ENCODE assay signal across 8 cellular contexts in genomic region chr1:150971583-150972416, GRCh38. TPM values are rescaled to one million over a fixed set of nuclear protein-coding genes. Genes with fewer than 3 reads are reported as not detected.
DNase-seq lines count a peak whose midpoint lies in the region; ATAC-seq, FAIRE-seq and TF ChIP-seq lines count a peak whose summit lies in the region.

No MANE protein-coding gene starts in this region.

- POLR2A ChIA-PET in K562 (lab: Yijun Ruan, JAX), result interaction anchor here (0.7 to 7.5 kb wide), 6 partner anchors 9 to 392 kb away, joined by 3 to 64 read pairs (median 4); partner anchors contain the start of genes ANXA9 and MCL1

- DNase-seq in stimulated activated naive CD4-positive, alpha-beta T cell treated with Interleukin-2 at 50 U/mL for 16 hours (lab: John Stamatoyannopoulos, UW), result peak; percentile 4
- no peak for DNase-seq in stimulated activated naive CD4-positive, alpha-beta T cell (lab: John Stamatoyannopoulos, UW)
- DNase-seq in K562 (ENCODE audit: extremely low read depth in 1 of 4, low spot score in 3 of 4), result peak in 3 of 4 experiments; percentile 45 to 71 (median 57)
- peak; percentile 70 to 80 (median 72) for DNase-seq in right lobe of liver
- no peak for DNase-seq in transverse colon
- no peak for DNase-seq in NOMO-1 treated with DMSO at 0.1 percent for 48 hours (lab: John Stamatoyannopoulos, UW; ENCODE audit: unreplicated experiment)
- no peak for DNase-seq in NCI-H2081 (lab: John Stamatoyannopoulos, UW)

- peaks cover 34% of the 10 kb centered on the region for H4K20me1 ChIP-seq in K562 (replicated peaks; ENCODE audit: control insufficient read depth, insufficient read depth, low read length)

- TF ChIP-seq EP300 in K562 (IDR thresholded peaks at IDR 0.05; ENCODE audit: low read length) (no peak), transverse colon (IDR thresholded peaks at IDR 0.05; ENCODE audit: low read depth) (no peak)

- BruUV-seq in K562 (replicated peaks; lab: Mats Ljungman, UMichigan), result no TSS peak

- intact Hi-C loops in K562 (cut with micrococcal nuclease) (loop anchor here (10.0 kb wide), 1 partner anchor 357 kb away; no protein-coding TSS in a partner anchor), right lobe of liver (cut with DNase I) (no loop called here), transverse colon (cut with DNase I; ENCODE audit: low total_unique reads) (no loop called here)

- H3K36me3 ChIP-seq in K562 (ENCODE audit: control insufficient read depth, insufficient read depth, low read length) (peaks cover 58% of the 10 kb centered on the region; the same call in 2 of the 3 replicates), right lobe of liver (peaks cover 5 to 24% (median 16%) of the 10 kb centered on the region in 4 donors), transverse colon (peaks cover 0 to 20% (median 11%) of the 10 kb centered on the region in 4 donors)

- peak overlapping the region; percentile 92 for H3K4me2 ChIP-seq in K562 (ENCODE audit: insufficient read depth, low read length)

- H3K9me3 ChIP-seq in K562 (replicated peaks; ENCODE audit: control insufficient read depth, insufficient read depth, low read depth, low read length) (no peaks in the 10 kb centered on the region), right lobe of liver (no peaks in the 10 kb centered on the region), transverse colon (no peaks in the 10 kb centered on the region)

- peak; percentile 32 for FAIRE-seq in K562 (lab: Jason Lieb, UNC)

- peak overlapping the region; percentile 88 to 93; a peak in 3 of 4 replicates for H3K9ac ChIP-seq in K562 (ENCODE audit: insufficient read depth in 1 of 2, low read depth in 2 of 2, low read length in 2 of 2)

- peaks cover 85% of the 10 kb centered on the region for H3K79me2 ChIP-seq in K562 (ENCODE audit: control insufficient read depth, insufficient read depth, low read length)

- peaks cover 35 to 54% of the 10 kb centered on the region in 2 experiments for H3K4me1 ChIP-seq in K562 (replicated peaks in 1 of 2; ENCODE audit: control insufficient read depth in 2 of 2, insufficient read depth in 2 of 2, low read length in 2 of 2)
- peaks cover 0 to 53% (median 17%) of the 10 kb centered on the region in 4 donors for H3K4me1 ChIP-seq in right lobe of liver
- peaks cover 24 to 43% (median 40%) of the 10 kb centered on the region in 4 donors for H3K4me1 ChIP-seq in transverse colon

- CTCF ChIA-PET in K562 (lab: Yijun Ruan, JAX; ENCODE audit: low intra/inter-chr PET ratio), result no interaction called here

- in situ Hi-C loops in K562 (cut with MboI), result no loop called here
- in situ Hi-C loops in transverse colon (cut with MboI; ENCODE audit: low pct_ligation_motif_present in 1 of 4, low pct_unique_long_range_greater_than_20kb in 1 of 4, low sequenced_read_pairs in 3 of 4), result no loop called here

- WGBS in K562 (ENCODE audit: insufficient coverage, low coverage, missing lambda C conversion rate), result 33% methylated on average over 6 of the region's 6 CpGs
- 15% methylated on average over 4 of the region's 6 CpGs for WGBS in right lobe of liver (ENCODE audit: insufficient coverage, low coverage, low lambda C conversion rate, missing lambda C conversion rate)
- WGBS in transverse colon (ENCODE audit: low coverage in 1 of 2), 2 donors, result 82 to 87% methylated on average over 4 of the region's 6 CpGs

- peak; percentile 12 to 69 (median 46); a peak in 4 of 6 replicates for TF ChIP-seq CTCF in K562 (IDR thresholded peaks at IDR 0.05 in 2 of 3, conservative IDR thresholded peaks at IDR 0.05 in 1 of 3; ENCODE audit: insufficient read depth in 2 of 3, low read depth in 1 of 3, low read length in 3 of 3)
- peak in 1 of 4 donors; percentile 32 for TF ChIP-seq CTCF in right lobe of liver (IDR thresholded peaks at IDR 0.05)
- TF ChIP-seq CTCF in transverse colon (IDR thresholded peaks at IDR 0.05), result no peak

- H3K27me3 ChIP-seq in K562 (ENCODE audit: control insufficient read depth in 2 of 2, insufficient read depth in 2 of 2, low read length in 2 of 2) (no peaks in the 10 kb centered on the region), right lobe of liver (no peaks in the 10 kb centered on the region), transverse colon (no peaks in the 10 kb centered on the region)

- peaks cover 5% of the 10 kb centered on the region for H3K9me1 ChIP-seq in K562 (ENCODE audit: control insufficient read depth, insufficient read depth, low read length)

- no peak for TF ChIP-seq POLR2A in K562 (conservative IDR thresholded peaks at IDR 0.05)
- TF ChIP-seq POLR2A in right lobe of liver (IDR thresholded peaks at IDR 0.05), result no peak
- TF ChIP-seq POLR2A in transverse colon (IDR thresholded peaks at IDR 0.05), result peak; percentile 0

- H3K27ac ChIP-seq in K562 (ENCODE audit: extremely low read depth, low read depth, low read length) (no peak overlapping the region; the same call in 1 of the 3 replicates), right lobe of liver (peak overlapping the region; percentile 90 to 97 (median 92)), transverse colon (peak overlapping the region; percentile 92 to 98 (median 96))

- peak; percentile 24 for ATAC-seq in K562
- ATAC-seq in right lobe of liver, result peak; percentile 26 to 46 (median 38)
- ATAC-seq in GM19463 (IDR thresholded peaks at IDR 0.05; ENCODE audit: unreplicated experiment), result no peak

- H2AFZ ChIP-seq in K562 (ENCODE audit: low read depth, low read length), result no peak overlapping the region

- H3K4me3 ChIP-seq in K562 (peak overlapping the region; percentile 63), right lobe of liver (peak overlapping the region; percentile 68 to 89 (median 81)), transverse colon (peak overlapping the region in 1 of 4 donors; percentile 94)

- TF ChIP-seq RAD21 in K562 (CRISPR knock-in tag; conservative IDR thresholded peaks at IDR 0.05 in 1 of 2, IDR thresholded peaks at IDR 0.05 in 1 of 2), result no peak

RNA-seq across cellular contexts. Expression of gene CERS2, which starts 2.8 kb away (rescaled TPM):
- total RNA-seq in K562 (2011; cell fraction: chromatin; rRNA removed; ENCODE audit: low replicate concordance), result 248 and 437 TPM in 2 replicates
- 367 and 410 TPM in 2 replicates for total RNA-seq in K562 (2011; cell fraction: nucleolus; rRNA removed)
- 413 and 472 TPM in 2 replicates for total RNA-seq in K562 (2011; cell fraction: nucleoplasm; rRNA removed)
- 103 and 124 TPM in 2 replicates for total RNA-seq in K562 (2014; rRNA removed)
- total RNA-seq in K562 (2014; rRNA removed; fragmentation: Illumina TruSeq; extraction: Trizol), result 147 and 163 TPM in 2 replicates
- 127 and 129 TPM in 2 replicates for total RNA-seq in K562 (2015; rRNA removed; fragmentation: Illumina TruSeq; extraction: Trizol)
- 233 and 235 TPM in 2 replicates for total RNA-seq in K562 (2021)
- 170 and 234 TPM in 2 replicates for polyA plus RNA-seq in K562 (2011; rRNA removed)
- polyA plus RNA-seq in K562 (2011; cell fraction: cytosol; rRNA removed), result 171 and 248 TPM in 2 replicates
- polyA plus RNA-seq in K562 (2011; cell fraction: nucleus; rRNA removed), result 320 and 498 TPM in 2 replicates
- polyA plus RNA-seq in K562 (2012), result 121 and 218 TPM in 2 replicates
- 272 and 295 TPM in 2 replicates for polyA plus RNA-seq in K562 (2014; fragmentation: Illumina TruSeq; extraction: Trizol)
- polyA plus RNA-seq in K562 (2014; fragmentation: Nextera tagmentation; extraction: Ambion mirVana), result 10 to 100 TPM; 23.4 to 30.0 TPM
- polyA plus RNA-seq in K562 (2014; rRNA removed), result 132 and 136 TPM in 2 replicates
- 208 and 219 TPM in 2 replicates for polyA minus RNA-seq in K562 (2011; rRNA and poly(A)+ RNA removed)
- 96.4 and 123 TPM in 2 replicates for polyA minus RNA-seq in K562 (2011; cell fraction: cytosol; rRNA and poly(A)+ RNA removed)
- 53.7 and 99.9 TPM in 2 replicates for polyA minus RNA-seq in K562 (2011; cell fraction: nucleus; rRNA and poly(A)+ RNA removed)
- total RNA-seq in right lobe of liver, result 100 to 1,000 TPM; 298 to 572 (median 459) TPM
- 100 to 1,000 TPM in 2 of 4 donors, 10 to 100 TPM in 2; 35.2 to 142 (median 101) TPM for total RNA-seq in transverse colon

RNA-seq across cellular contexts. Expression of gene ANXA9, which starts 10.3 kb away (rescaled TPM):
- 1.5 and 3.7 TPM in 2 replicates for total RNA-seq in K562 (2011; cell fraction: chromatin; rRNA removed; ENCODE audit: low replicate concordance)
- 1.6 and 1.7 TPM in 2 replicates for total RNA-seq in K562 (2011; cell fraction: nucleolus; rRNA removed)
- 1.1 and 1.2 TPM in 2 replicates for total RNA-seq in K562 (2011; cell fraction: nucleoplasm; rRNA removed)
- total RNA-seq in K562 (2014; rRNA removed) (0.36 and 0.49 TPM in 2 replicates), K562 (2014; rRNA removed; fragmentation: Illumina TruSeq; extraction: Trizol) (0.48 and 0.58 TPM in 2 replicates), K562 (2015; rRNA removed; fragmentation: Illumina TruSeq; extraction: Trizol) (0.87 and 1.1 TPM in 2 replicates), K562 (2021) (0.55 and 0.96 TPM in 2 replicates), right lobe of liver (10 to 100 TPM in 5 of 6 experiments, 1 to 10 TPM in 1; 9.9 to 18.5 (median 15.1) TPM), transverse colon (under 1 TPM in 1 of 4 donors, not detected in 3; 0.32 TPM)
- polyA plus RNA-seq in K562 (2011; rRNA removed) (0.88 and 1.6 TPM in 2 replicates), K562 (2014; fragmentation: Illumina TruSeq; extraction: Trizol) (0.79 and 1.1 TPM in 2 replicates), K562 (2014; fragmentation: Nextera tagmentation; extraction: Ambion mirVana) (under 1 TPM; 0.24 to 0.57 TPM), K562 (2014; rRNA removed) (0.56 and 1.2 TPM in 2 replicates)
- 1.3 and 3.2 TPM in 2 replicates for polyA plus RNA-seq in K562 (2011; cell fraction: cytosol; rRNA removed)
- 1.7 and 2.9 TPM in 2 replicates for polyA plus RNA-seq in K562 (2011; cell fraction: nucleus; rRNA removed)
- polyA plus RNA-seq in K562 (2012), result 2.6 and 3.4 TPM in 2 replicates
- 0.99 and 1.5 TPM in 2 replicates for polyA minus RNA-seq in K562 (2011; rRNA and poly(A)+ RNA removed)
- polyA minus RNA-seq in K562 (2011; cell fraction: cytosol; rRNA and poly(A)+ RNA removed), result 1.2 TPM in 1 of 2 replicates, not detected in the other
- 1.2 and 1.3 TPM in 2 replicates for polyA minus RNA-seq in K562 (2011; cell fraction: nucleus; rRNA and poly(A)+ RNA removed)

RNA-seq across cellular contexts. Expression of gene MINDY1, which starts 34.9 kb away (rescaled TPM):
- total RNA-seq in K562 (2011; cell fraction: chromatin; rRNA removed; ENCODE audit: low replicate concordance), result 16.9 and 36.3 TPM in 2 replicates
- total RNA-seq in K562 (2011; cell fraction: nucleolus; rRNA removed), result 15.0 and 17.3 TPM in 2 replicates
- total RNA-seq in K562 (2011; cell fraction: nucleoplasm; rRNA removed), result 15.4 and 19.2 TPM in 2 replicates
- total RNA-seq in K562 (2014; rRNA removed) (6.0 and 8.2 TPM in 2 replicates), K562 (2014; rRNA removed; fragmentation: Illumina TruSeq; extraction: Trizol) (5.6 TPM in 2 replicates), K562 (2015; rRNA removed; fragmentation: Illumina TruSeq; extraction: Trizol) (5.9 and 6.7 TPM in 2 replicates), K562 (2021) (8.6 and 9.8 TPM in 2 replicates), right lobe of liver (10 to 100 TPM; 10.1 to 19.7 (median 15.4) TPM), transverse colon (10 to 100 TPM; 27.7 to 66.2 (median 54.8) TPM)
- polyA plus RNA-seq in K562 (2011; rRNA removed) (4.3 and 5.4 TPM in 2 replicates), K562 (2014; fragmentation: Illumina TruSeq; extraction: Trizol) (9.1 and 11.0 TPM in 2 replicates), K562 (2014; fragmentation: Nextera tagmentation; extraction: Ambion mirVana) (1 to 10 TPM in 1 of 2 experiments, under 1 TPM in 1; 0.49 to 1.4 TPM), K562 (2014; rRNA removed) (6.0 and 6.1 TPM in 2 replicates)
- 5.1 and 6.6 TPM in 2 replicates for polyA plus RNA-seq in K562 (2011; cell fraction: cytosol; rRNA removed)
- polyA plus RNA-seq in K562 (2011; cell fraction: nucleus; rRNA removed), result 12.9 and 19.3 TPM in 2 replicates
- 7.4 and 12.9 TPM in 2 replicates for polyA plus RNA-seq in K562 (2012)
- polyA minus RNA-seq in K562 (2011; rRNA and poly(A)+ RNA removed), result 5.2 and 7.1 TPM in 2 replicates
- 6.5 and 7.9 TPM in 2 replicates for polyA minus RNA-seq in K562 (2011; cell fraction: cytosol; rRNA and poly(A)+ RNA removed)
- 4.6 and 4.8 TPM in 2 replicates for polyA minus RNA-seq in K562 (2011; cell fraction: nucleus; rRNA and poly(A)+ RNA removed)

RNA-seq across cellular contexts. Expression of gene PRUNE1, which starts 36.4 kb away (rescaled TPM):
- 30.9 and 35.7 TPM in 2 replicates for total RNA-seq in K562 (2011; cell fraction: chromatin; rRNA removed; ENCODE audit: low replicate concordance)
- total RNA-seq in K562 (2011; cell fraction: nucleolus; rRNA removed), result 17.5 and 18.4 TPM in 2 replicates
- 26.4 and 27.8 TPM in 2 replicates for total RNA-seq in K562 (2011; cell fraction: nucleoplasm; rRNA removed)
- total RNA-seq in K562 (2014; rRNA removed) (20.8 and 24.8 TPM in 2 replicates), K562 (2014; rRNA removed; fragmentation: Illumina TruSeq; extraction: Trizol) (23.1 and 25.4 TPM in 2 replicates), K562 (2015; rRNA removed; fragmentation: Illumina TruSeq; extraction: Trizol) (23.2 and 25.4 TPM in 2 replicates), K562 (2021) (26.2 and 26.6 TPM in 2 replicates), right lobe of liver (10 to 100 TPM in 4 of 6 experiments, 1 to 10 TPM in 2; 4.7 to 12.0 (median 10.1) TPM), transverse colon (10 to 100 TPM in 3 of 4 donors, 1 to 10 TPM in 1; 9.0 to 80.4 (median 26.8) TPM)
- polyA plus RNA-seq in K562 (2011; rRNA removed) (48.3 and 49.9 TPM in 2 replicates), K562 (2014; fragmentation: Illumina TruSeq; extraction: Trizol) (33.7 and 43.4 TPM in 2 replicates), K562 (2014; fragmentation: Nextera tagmentation; extraction: Ambion mirVana) (10 to 100 TPM; 16.7 to 27.7 TPM), K562 (2014; rRNA removed) (26.2 and 26.7 TPM in 2 replicates)
- 44.2 and 59.4 TPM in 2 replicates for polyA plus RNA-seq in K562 (2011; cell fraction: cytosol; rRNA removed)
- 25.7 and 33.3 TPM in 2 replicates for polyA plus RNA-seq in K562 (2011; cell fraction: nucleus; rRNA removed)
- 20.7 and 32.8 TPM in 2 replicates for polyA plus RNA-seq in K562 (2012)
- 46.5 and 49.2 TPM in 2 replicates for polyA minus RNA-seq in K562 (2011; rRNA and poly(A)+ RNA removed)
- polyA minus RNA-seq in K562 (2011; cell fraction: cytosol; rRNA and poly(A)+ RNA removed), result 21.6 and 22.0 TPM in 2 replicates
- 7.1 and 15.2 TPM in 2 replicates for polyA minus RNA-seq in K562 (2011; cell fraction: nucleus; rRNA and poly(A)+ RNA removed)

RNA-seq across cellular contexts. Expression of gene SETDB1, which starts 45.6 kb away (rescaled TPM):
- total RNA-seq in K562 (2011; cell fraction: chromatin; rRNA removed; ENCODE audit: low replicate concordance), result 217 and 258 TPM in 2 replicates
- total RNA-seq in K562 (2011; cell fraction: nucleolus; rRNA removed), result 89.1 and 94.5 TPM in 2 replicates
- total RNA-seq in K562 (2011; cell fraction: nucleoplasm; rRNA removed), result 122 and 127 TPM in 2 replicates
- total RNA-seq in K562 (2014; rRNA removed), result 24.0 and 33.0 TPM in 2 replicates
- 44.5 and 48.9 TPM in 2 replicates for total RNA-seq in K562 (2014; rRNA removed; fragmentation: Illumina TruSeq; extraction: Trizol)
- 38.0 and 38.2 TPM in 2 replicates for total RNA-seq in K562 (2015; rRNA removed; fragmentation: Illumina TruSeq; extraction: Trizol)
- 43.8 and 46.3 TPM in 2 replicates for total RNA-seq in K562 (2021)
- 64.4 and 66.9 TPM in 2 replicates for polyA plus RNA-seq in K562 (2011; rRNA removed)
- polyA plus RNA-seq in K562 (2011; cell fraction: cytosol; rRNA removed), result 26.5 and 39.1 TPM in 2 replicates
- 77.6 and 108 TPM in 2 replicates for polyA plus RNA-seq in K562 (2011; cell fraction: nucleus; rRNA removed)
- 35.4 and 36.2 TPM in 2 replicates for polyA plus RNA-seq in K562 (2012)
- 43.9 and 50.1 TPM in 2 replicates for polyA plus RNA-seq in K562 (2014; fragmentation: Illumina TruSeq; extraction: Trizol)
- 10 to 100 TPM; 21.5 to 21.8 TPM for polyA plus RNA-seq in K562 (2014; fragmentation: Nextera tagmentation; extraction: Ambion mirVana)
- 36.3 and 42.0 TPM in 2 replicates for polyA plus RNA-seq in K562 (2014; rRNA removed)
- 128 and 129 TPM in 2 replicates for polyA minus RNA-seq in K562 (2011; rRNA and poly(A)+ RNA removed)
- polyA minus RNA-seq in K562 (2011; cell fraction: cytosol; rRNA and poly(A)+ RNA removed), result 31.8 and 36.6 TPM in 2 replicates
- 26.4 and 49.3 TPM in 2 replicates for polyA minus RNA-seq in K562 (2011; cell fraction: nucleus; rRNA and poly(A)+ RNA removed)
- 10 to 100 TPM; 10.4 to 17.8 (median 12.9) TPM for total RNA-seq in right lobe of liver
- 10 to 100 TPM; 19.5 to 59.7 (median 39.2) TPM for total RNA-seq in transverse colon

Comparison
In these comparisons a context has a peak if more than half of its experiments do, and no peak if none do; other contexts are left out.
1. DNase-seq: peak in stimulated activated naive CD4-positive, alpha-beta T cell treated with Interleukin-2 at 50 U/mL for 16 hours (single experiment), K562 (3 of 4) and right lobe of liver (3 of 3); none in stimulated activated naive CD4-positive, alpha-beta T cell (0 of 6), transverse colon (single experiment), NOMO-1 treated with DMSO at 0.1 percent for 48 hours (single experiment) and NCI-H2081 (0 of 2).
2. CTCF ChIP-seq: peak in K562 (3 of 3); none in transverse colon (0 of 5).